18 cellular contexts compared by ENCODE assay signal in the genomic region with DNA sequence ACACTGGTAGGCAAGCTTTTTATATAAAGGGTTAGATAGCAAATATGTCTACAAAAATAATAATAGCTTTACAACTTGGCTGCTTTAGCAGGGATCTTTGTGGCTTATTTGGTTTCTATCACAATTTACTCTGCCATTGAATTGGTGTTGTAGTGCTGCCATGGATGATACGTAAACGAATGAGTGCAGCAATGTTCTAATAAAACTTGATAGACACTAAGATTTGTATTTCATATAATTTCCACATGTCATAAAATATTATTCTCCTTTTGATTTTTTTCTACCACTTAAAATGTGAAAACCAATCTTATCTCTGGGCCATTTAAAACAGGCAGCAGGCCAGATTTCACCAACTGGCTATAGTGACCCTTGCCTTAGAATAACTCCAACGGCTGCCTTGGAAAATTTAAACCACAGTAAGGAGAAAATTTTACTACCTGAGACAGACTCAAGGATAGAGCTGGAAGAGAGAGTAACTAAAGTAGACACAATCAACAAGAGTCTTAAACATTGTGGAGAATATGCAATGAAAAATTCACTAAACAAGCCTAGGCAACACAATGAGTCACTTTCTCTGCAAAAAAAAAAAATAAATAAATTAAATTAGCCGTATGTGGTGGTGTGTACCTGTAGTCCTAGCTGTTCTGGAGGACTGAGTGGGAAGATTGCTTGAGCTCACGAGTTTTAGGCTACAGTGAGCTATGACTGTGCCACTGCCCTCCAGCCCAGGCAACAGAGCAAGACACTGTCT.
"Had no signal": no experiment of that assay in that cellular context is flagged by ENCODE, and none has a peak within 500 bp of the region (broad histone marks: within the 10 kb centered on the region; RNA-seq: fewer than 3 reads in every experiment).

No MANE protein-coding gene starts in this region.

- DNase-seq: effector CD4-positive, alpha-beta T cell; gastrocnemius medialis; heart right ventricle; hypothalamus; natural killer cell; ovary; stimulated activated CD4-positive, alpha-beta T cell treated with anti-CD3 and anti-CD28 coated beads, Interleukin-2, amount 100 ng/mL, for 48 hours; stimulated activated naive CD8-positive, alpha-beta T cell treated with anti-CD3 and anti-CD28 coated beads, Interleukin-15, Interleukin-2, amounts not matched to agents 100 U/mL and 50 U/mL, for 24 hours; thyroid gland; upper lobe of left lung had no signal

- H3K27ac ChIP-seq: coronary artery, gastrocnemius medialis, heart right ventricle, ovary, right atrium auricular region, suprapubic skin, thyroid gland, upper lobe of left lung, vagina had no signal

- H3K4me2 ChIP-seq: smooth muscle cell had no signal

- H3K9me3 ChIP-seq: gastrocnemius medialis, heart right ventricle, ovary, right atrium auricular region, suprapubic skin, thyroid gland, upper lobe of left lung, vagina had no signal

- H3K4me3 ChIP-seq: coronary artery, gastrocnemius medialis, heart right ventricle, ovary, right atrium auricular region, smooth muscle cell, suprapubic skin, thyroid gland, upper lobe of left lung, vagina had no signal

- H3K9me3 Mint-ChIP-seq: natural killer cell, neural crest cell had no signal

- H3K27me3 ChIP-seq: gastrocnemius medialis, heart right ventricle, ovary, right atrium auricular region, suprapubic skin, thyroid gland, upper lobe of left lung, vagina had no signal

- ATAC-seq: esophagus mucosa; gastrocnemius medialis; heart right ventricle; natural killer cell; stimulated activated naive CD8-positive, alpha-beta T cell treated with anti-CD3 and anti-CD28 coated beads, Interleukin-15, Interleukin-2, amounts not matched to agents 100 U/mL and 50 U/mL, for 24 hours had no signal

- H3K27ac Mint-ChIP-seq: natural killer cell had no signal

- H3K36me3 ChIP-seq: ovary had no signal

- H3K4me1 ChIP-seq: right atrium auricular region, thyroid gland had no signal

- FAIRE-seq: keratinocyte had no signal

- H3K4me3 Mint-ChIP-seq: natural killer cell, neural crest cell had no signal
